In the genomic region with DNA sequence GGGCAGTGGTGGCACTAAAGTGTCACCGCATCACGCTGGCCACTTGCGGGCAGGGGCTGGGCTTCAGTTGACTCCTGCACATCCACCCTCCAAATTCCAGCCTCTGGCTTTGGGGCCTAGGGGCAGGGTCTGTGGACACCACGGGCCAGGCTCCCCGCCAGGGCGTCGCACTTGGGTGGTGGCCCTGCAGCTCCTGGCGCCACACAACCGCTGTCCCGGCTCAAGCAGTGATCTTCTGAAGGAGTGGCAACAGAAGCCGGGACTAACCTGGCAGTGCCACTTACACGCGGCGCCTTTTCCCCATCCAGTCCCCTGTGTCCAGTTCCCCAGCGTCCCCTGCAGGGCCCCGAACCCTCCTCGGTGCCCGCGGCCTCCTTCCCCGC, we compare ENCODE assay signal across 10 cellular contexts.
DNase-seq lines count a peak whose midpoint lies in the region; ATAC-seq and TF ChIP-seq lines count a peak whose summit lies in the region.
"Had no signal": no experiment of that assay in that cellular context is flagged by ENCODE, and none has a peak within 500 bp of the region (broad histone marks: within the 10 kb centered on the region; RNA-seq: fewer than 3 reads in every experiment).

No MANE protein-coding gene starts in this region.

- peaks cover 5% of the 10 kb centered on the region for H3K4me1 Mint-ChIP-seq in activated T-cell treated with anti-CD3 and anti-CD28 coated beads, Interleukin-2, amount 50 U/mL, for 24 hours (ENCODE audit: low read depth)
- peaks cover 20% of the 10 kb centered on the region for H3K4me1 Mint-ChIP-seq in central memory CD8-positive, alpha-beta T cell
- no peaks in the 10 kb centered on the region for H3K4me1 Mint-ChIP-seq in type B pancreatic cell (ENCODE audit: unreplicated experiment)

- no peaks in the 10 kb centered on the region for H3K36me3 ChIP-seq in mesodermal cell (ENCODE audit: control insufficient read depth, insufficient read depth, low read length)

- ATAC-seq in central memory CD8-positive, alpha-beta T cell (replicated peaks; ENCODE audit: extremely low read depth, poor library complexity, severe bottlenecking) = no peak
- ATAC-seq in HG02884 (IDR thresholded peaks at IDR 0.05; ENCODE audit: unreplicated experiment) = no peak
- no peak for ATAC-seq in GM19035 (IDR thresholded peaks at IDR 0.05; ENCODE audit: unreplicated experiment)

- no peaks in the 10 kb centered on the region for H3K36me3 Mint-ChIP-seq in activated T-cell treated with anti-CD3 and anti-CD28 coated beads, Interleukin-2, amount 50 U/mL, for 24 hours (ENCODE audit: low read depth)
- peaks cover 4% of the 10 kb centered on the region for H3K36me3 Mint-ChIP-seq in central memory CD8-positive, alpha-beta T cell (ENCODE audit: insufficient read depth)
- no peaks in the 10 kb centered on the region for H3K36me3 Mint-ChIP-seq in type B pancreatic cell

- H3K4me3 Mint-ChIP-seq in activated T-cell treated with anti-CD3 and anti-CD28 coated beads, Interleukin-2, amount 50 U/mL, for 24 hours = peak overlapping the region; percentile 33
- peak overlapping the region; percentile 9 for H3K4me3 Mint-ChIP-seq in central memory CD8-positive, alpha-beta T cell
- peak overlapping the region; percentile 65 for H3K4me3 Mint-ChIP-seq in type B pancreatic cell

- no peak overlapping the region for H3K27ac ChIP-seq in mesodermal cell (ENCODE audit: low read depth, low read length, severe bottlenecking)

- no peaks in the 10 kb centered on the region for H3K9me3 Mint-ChIP-seq in activated T-cell treated with anti-CD3 and anti-CD28 coated beads, Interleukin-2, amount 50 U/mL, for 24 hours
- no peaks in the 10 kb centered on the region for H3K9me3 Mint-ChIP-seq in central memory CD8-positive, alpha-beta T cell
- no peaks in the 10 kb centered on the region for H3K9me3 Mint-ChIP-seq in type B pancreatic cell

- no peak for DNase-seq in activated T-cell treated with anti-CD3 and anti-CD28 coated beads, Interleukin-2, amount 50 U/mL, for 24 hours
- DNase-seq in activated T-cell treated with anti-CD3 and anti-CD28 coated beads, Interleukin-2, amount 50 U/mL, for 48 hours = no peak
- no peak for DNase-seq in central memory CD8-positive, alpha-beta T cell (ENCODE audit: low spot score in 2 of 2)
- DNase-seq in type B pancreatic cell (ENCODE audit: extremely low spot score, unreplicated experiment) = no peak
- no peak for DNase-seq in NCI-H2107 treated with DMSO at 0.1 percent for 48 hours (lab: John Stamatoyannopoulos, UW; ENCODE audit: unreplicated experiment)
- DNase-seq: central memory CD4-positive, alpha-beta T cell; NCI-H1105 had no signal

- H3K9me3 ChIP-seq in mesodermal cell (ENCODE audit: control insufficient read depth, low read length) = no peaks in the 10 kb centered on the region

- no peaks in the 10 kb centered on the region for H3K4me1 ChIP-seq in mesodermal cell (ENCODE audit: control insufficient read depth, insufficient read depth, low read length, poor library complexity, severe bottlenecking)

- peak overlapping the region; percentile 51 for H3K4me3 ChIP-seq in mesodermal cell (ENCODE audit: extremely low read depth, insufficient read depth, low read length, poor library complexity, severe bottlenecking)

- 59 to 61% methylated on average over 15 to 20 of the region's 20 CpGs for WGBS in mesodermal cell (ENCODE audit: insufficient coverage in 2 of 2), 2 experiments

- H3K27ac Mint-ChIP-seq in activated T-cell treated with anti-CD3 and anti-CD28 coated beads, Interleukin-2, amount 50 U/mL, for 24 hours = no peak overlapping the region
- no peak overlapping the region for H3K27ac Mint-ChIP-seq in central memory CD8-positive, alpha-beta T cell (ENCODE audit: low read depth)
- no peak overlapping the region for H3K27ac Mint-ChIP-seq in type B pancreatic cell

- TF ChIP-seq CTCF in type B pancreatic cell (conservative IDR thresholded peaks at IDR 0.05) = no peak

- H3K27me3 Mint-ChIP-seq in activated T-cell treated with anti-CD3 and anti-CD28 coated beads, Interleukin-2, amount 50 U/mL, for 24 hours = peaks cover 33% of the 10 kb centered on the region
- peaks cover 17% of the 10 kb centered on the region for H3K27me3 Mint-ChIP-seq in central memory CD8-positive, alpha-beta T cell
- peaks cover 15% of the 10 kb centered on the region for H3K27me3 Mint-ChIP-seq in type B pancreatic cell

Comparison
In these comparisons a context has a peak if more than half of its experiments do, and no peak if none do; other contexts are left out.
1. H3K4me3 Mint-ChIP-seq: peak in every context shown above with its lines; median percentile 65 in type B pancreatic cell; 33 in activated T-cell treated with anti-CD3 and anti-CD28 coated beads, Interleukin-2, amount 50 U/mL, for 24 hours; 9 in central memory CD8-positive, alpha-beta T cell.